22 cellular contexts compared by ENCODE assay signal in genomic region chr9:2170737-2171136, GRCh38.
"Had no signal": no experiment of that assay in that cellular context is flagged by ENCODE, and none has a peak within 500 bp of the region (broad histone marks: within the 10 kb centered on the region; RNA-seq: fewer than 3 reads in every experiment).

No MANE protein-coding gene starts in this region.

- H3K27me3 ChIP-seq: hepatocyte, neutrophil, transverse colon had no signal

- ATAC-seq: left colon; left ventricle myocardium superior; naive thymus-derived CD4-positive, alpha-beta T cell; sciatic nerve; stimulated activated naive B cell treated with anti-CD40 and anti-IgM and Interleukin-4, amounts not matched to agents 10 μg/mL and 1 μg/mL and 100 μg/mL, for 72 hours; stimulated activated naive CD8-positive, alpha-beta T cell treated with anti-CD3 and anti-CD28 coated beads, Interleukin-15, amount 100 ng/mL, for 72 hours had no signal

- H3K4me3 ChIP-seq: hepatocyte, lung, thoracic aorta, transverse colon had no signal

- DNase-seq: cerebellar nuclear complex; dermis blood vessel endothelial cell; foreskin melanocyte; head of caudate nucleus; left colon; left ventricle myocardium superior; mesendoderm; naive thymus-derived CD4-positive, alpha-beta T cell; nephron progenitor cell; posterior cingulate gyrus; stimulated activated CD4-positive, alpha-beta T cell treated with anti-CD3 and anti-CD28 coated beads, Interleukin-2, amount 100 ng/mL, for 24 hours; stimulated activated CD4-positive, alpha-beta T cell treated with anti-CD3 and anti-CD28 coated beads, Interleukin-4, amount 100 ng/mL, for 4 hours; stimulated activated naive B cell treated with anti-CD40 and anti-IgM and Interleukin-4, amounts not matched to agents 10 μg/mL and 1 μg/mL and 100 μg/mL, for 72 hours; stimulated activated naive CD8-positive, alpha-beta T cell treated with anti-CD3 and anti-CD28 coated beads, Interleukin-15, amount 100 ng/mL, for 72 hours; transverse colon had no signal

- FAIRE-seq: colon, endothelial cell of umbilical vein had no signal

- H3K79me2 ChIP-seq: hepatocyte had no signal

- H2AFZ ChIP-seq: hepatocyte had no signal

- H3K4me2 ChIP-seq: hepatocyte had no signal

- H3K27ac ChIP-seq: hepatocyte, neutrophil, thoracic aorta, transverse colon had no signal

- H3K4me1 ChIP-seq: transverse colon had no signal

- H3K9me3 ChIP-seq: neutrophil, thoracic aorta, transverse colon had no signal
